18 cellular contexts compared by ENCODE assay signal in genomic region chr14:99435327-99435726, GRCh38. TPM values are rescaled to one million over a fixed set of nuclear protein-coding genes. Genes with fewer than 3 reads are reported as not detected.
DNase-seq lines count a peak whose midpoint lies in the region; ATAC-seq and TF ChIP-seq lines count a peak whose summit lies in the region.
"Had no signal": no experiment of that assay in that cellular context is flagged by ENCODE, and none has a peak within 500 bp of the region (broad histone marks: within the 10 kb centered on the region; RNA-seq: fewer than 3 reads in every experiment).

No MANE protein-coding gene starts in this region.

- H3K27me3 Mint-ChIP-seq in effector memory CD8-positive, alpha-beta T cell: no peaks in the 10 kb centered on the region
- H3K27me3 Mint-ChIP-seq: CD4-positive, CD25-positive, alpha-beta regulatory T cell had no signal

- no peak overlapping the region for H2AFZ ChIP-seq in SK-N-SH (ENCODE audit: low read depth)

- CTCF ChIA-PET in SK-N-SH (lab: Yijun Ruan, JAX): interaction anchor here (1.0 to 2.1 kb wide), 5 partner anchors 19 to 45 kb away, joined by 3 to 11 read pairs (median 3); no protein-coding TSS in a partner anchor

- H3K27ac ChIP-seq in right lobe of liver (no peak overlapping the region), upper lobe of left lung (peak overlapping the region; percentile 44 to 82 (median 67)), SK-N-SH (ENCODE audit: low read depth in 2 of 2, low read length in 1 of 2) (no peak overlapping the region)
- H3K27ac ChIP-seq: KMS-11, Peyer's patch had no signal

- WGBS in right lobe of liver (ENCODE audit: insufficient coverage, low coverage, low lambda C conversion rate, missing lambda C conversion rate): 21% methylated on average over 4 of the region's 4 CpGs
- 41 to 54% methylated on average over 4 of the region's 4 CpGs for WGBS in upper lobe of left lung, 2 donors
- WGBS in SK-N-SH (ENCODE audit: low lambda C conversion rate): 84% methylated on average over 4 of the region's 4 CpGs

- no peak overlapping the region for H3K4me3 ChIP-seq in right lobe of liver
- no peak overlapping the region for H3K4me3 ChIP-seq in upper lobe of left lung
- no peak overlapping the region for H3K4me3 ChIP-seq in SK-N-SH (ENCODE audit: low read depth in 2 of 2, low read length in 1 of 2)
- H3K4me3 ChIP-seq: Peyer's patch had no signal

- TF ChIP-seq CTCF in right lobe of liver (IDR thresholded peaks at IDR 0.05): no peak
- no peak for TF ChIP-seq CTCF in upper lobe of left lung (IDR thresholded peaks at IDR 0.05)
- no peak for TF ChIP-seq CTCF in SK-N-SH (IDR thresholded peaks at IDR 0.05)

- DNase-seq in NCI-H510A treated with DMSO at 0.1 percent for 48 hours (lab: John Stamatoyannopoulos, UW): peak; percentile 26
- DNase-seq in NCI-H510A (lab: John Stamatoyannopoulos, UW): no peak
- no peak for DNase-seq in effector memory CD8-positive, alpha-beta T cell
- DNase-seq in right lobe of liver: no peak
- peak in 1 of 2 donors; percentile 31 for DNase-seq in upper lobe of left lung
- DNase-seq in NOMO-1 treated with DMSO at 0.1 percent for 48 hours (lab: John Stamatoyannopoulos, UW; ENCODE audit: unreplicated experiment): no peak
- no peak for DNase-seq in SK-N-SH
- DNase-seq: BE2C; Calu3; CD4-positive, CD25-positive, alpha-beta regulatory T cell; DND-41; HFFc6; MV-4-11; NCI-H1694 treated with DMSO at 0.1 percent for 48 hours; NCI-H345; Peyer's patch had no signal

- TF ChIP-seq POLR2A in right lobe of liver (IDR thresholded peaks at IDR 0.05): no peak
- no peak for TF ChIP-seq POLR2A in upper lobe of left lung (IDR thresholded peaks at IDR 0.05)

- H3K9me3 Mint-ChIP-seq in effector memory CD8-positive, alpha-beta T cell: no peaks in the 10 kb centered on the region
- H3K9me3 Mint-ChIP-seq: CD4-positive, CD25-positive, alpha-beta regulatory T cell; HFFc6 had no signal

- ATAC-seq in effector memory CD8-positive, alpha-beta T cell (replicated peaks): no peak
- ATAC-seq in right lobe of liver (peak; percentile 79 to 83 (median 82)), upper lobe of left lung (ENCODE audit: low FRiP score in 2 of 2) (peak in 1 of 2 donors; percentile 39), HG03378 (IDR thresholded peaks at IDR 0.05; ENCODE audit: unreplicated experiment) (no peak)

- H3K36me3 ChIP-seq in right lobe of liver (peaks cover 0 to 3% (median 0%) of the 10 kb centered on the region in 4 donors), upper lobe of left lung (peaks cover 0 to 59% (median 10%) of the 10 kb centered on the region in 4 donors), SK-N-SH (replicated peaks in 1 of 2; ENCODE audit: control insufficient read depth in 1 of 2, insufficient read depth in 2 of 2, low read length in 1 of 2) (peaks cover 3 to 9% of the 10 kb centered on the region in 2 experiments)

- no peaks in the 10 kb centered on the region for H3K79me2 ChIP-seq in SK-N-SH (ENCODE audit: insufficient read depth)

- no peaks in the 10 kb centered on the region for H3K27me3 ChIP-seq in right lobe of liver
- no peaks in the 10 kb centered on the region for H3K27me3 ChIP-seq in upper lobe of left lung
- no peaks in the 10 kb centered on the region for H3K27me3 ChIP-seq in SK-N-SH (ENCODE audit: insufficient read depth)
- H3K27me3 ChIP-seq: BE2C, Peyer's patch had no signal

- peaks cover 49 to 56% of the 10 kb centered on the region in 2 donors for H3K4me1 Mint-ChIP-seq in effector memory CD8-positive, alpha-beta T cell (ENCODE audit: low read depth in 2 of 2)

- no peaks in the 10 kb centered on the region for H3F3A ChIP-seq in SK-N-SH (replicated peaks; ENCODE audit: insufficient read depth)

- POLR2A ChIA-PET in SK-N-SH (lab: Yijun Ruan, JAX): no interaction called here

- no peaks in the 10 kb centered on the region for H3K9me3 ChIP-seq in right lobe of liver
- no peaks in the 10 kb centered on the region for H3K9me3 ChIP-seq in upper lobe of left lung
- H3K9me3 ChIP-seq in SK-N-SH: no peaks in the 10 kb centered on the region
- H3K9me3 ChIP-seq: BE2C, Peyer's patch had no signal

- H3K4me2 ChIP-seq in SK-N-SH: no peak overlapping the region
- H3K4me2 ChIP-seq: KMS-11 had no signal

- TF ChIP-seq EP300 in upper lobe of left lung (IDR thresholded peaks at IDR 0.05) (peak in 2 of 4 donors; percentile 40 to 92), SK-N-SH (IDR thresholded peaks at IDR 0.05; ENCODE audit: borderline replicate concordance in 1 of 2, low read depth in 1 of 2, low read length in 1 of 2) (no peak)

- H3K4me1 ChIP-seq in right lobe of liver (peaks cover 0 to 15% (median 5%) of the 10 kb centered on the region in 4 donors), upper lobe of left lung (peaks cover 14 to 27% (median 25%) of the 10 kb centered on the region in 4 donors), SK-N-SH (ENCODE audit: control insufficient read depth in 1 of 2, insufficient read depth in 2 of 2, low read depth in 1 of 2, low read length in 1 of 2) (no peaks in the 10 kb centered on the region)
- H3K4me1 ChIP-seq: BE2C, Peyer's patch had no signal

- H3K36me3 Mint-ChIP-seq in effector memory CD8-positive, alpha-beta T cell (ENCODE audit: insufficient read depth): peaks cover 9% of the 10 kb centered on the region

- H3K27ac Mint-ChIP-seq in effector memory CD8-positive, alpha-beta T cell: peak overlapping the region; percentile 91 to 94

- no peak for TF ChIP-seq RAD21 in SK-N-SH (IDR thresholded peaks at IDR 0.05; ENCODE audit: low read length)

- intact Hi-C loops in right lobe of liver (cut with DNase I): no loop called here

- no peak overlapping the region for H3K9ac ChIP-seq in SK-N-SH
- H3K9ac ChIP-seq: KMS-11 had no signal

- H4K20me1 ChIP-seq in SK-N-SH (ENCODE audit: insufficient read depth): no peaks in the 10 kb centered on the region

- peak overlapping the region in 1 of 2 donors; percentile 82 for H3K4me3 Mint-ChIP-seq in effector memory CD8-positive, alpha-beta T cell
- H3K4me3 Mint-ChIP-seq: HFFc6 had no signal

- H3K9me2 ChIP-seq in SK-N-SH: no peaks in the 10 kb centered on the region

TF ChIP-seq in SK-N-SH, 30 proteins besides CTCF, POLR2A, EP300 and RAD21:
- no peak for TF ChIP-seq SMC3 (IDR thresholded peaks at IDR 0.05; ENCODE audit: low read depth, low read length)
- no peak for TF ChIP-seq ZBTB33 (IDR thresholded peaks at IDR 0.05; ENCODE audit: borderline replicate concordance, low read depth)
- no peak for TF ChIP-seq RFX5 (IDR thresholded peaks at IDR 0.05; ENCODE audit: low read length)
- TF ChIP-seq MEF2A (IDR thresholded peaks at IDR 0.05; ENCODE audit: borderline replicate concordance, low read depth): no peak
- TF ChIP-seq FOSL2 (IDR thresholded peaks at IDR 0.05; ENCODE audit: borderline replicate concordance, low read depth): no peak
- TF ChIP-seq FOXJ3 (CRISPR knock-in tag; IDR thresholded peaks at IDR 0.05): no peak
- TF ChIP-seq PBX3 (IDR thresholded peaks at IDR 0.05): no peak
- no peak for TF ChIP-seq TEAD4 (IDR thresholded peaks at IDR 0.05; ENCODE audit: borderline replicate concordance, insufficient read depth)
- TF ChIP-seq MXI1 (IDR thresholded peaks at IDR 0.05; ENCODE audit: low read depth, low read length): no peak
- no peak for TF ChIP-seq POLR2AphosphoS5 (IDR thresholded peaks at IDR 0.05; ENCODE audit: low read depth, low read length)
- no peak for TF ChIP-seq MAX (IDR thresholded peaks at IDR 0.05; ENCODE audit: low read depth)
- no peak for TF ChIP-seq SIN3A (IDR thresholded peaks at IDR 0.05; ENCODE audit: borderline replicate concordance, low read depth, low read length)
- no peak for TF ChIP-seq TCF12 (IDR thresholded peaks at IDR 0.05)
- no peak for TF ChIP-seq NRF1 (IDR thresholded peaks at IDR 0.05; ENCODE audit: low read depth, low read length)
- no peak for TF ChIP-seq GABPA (IDR thresholded peaks at IDR 0.05; ENCODE audit: low read depth)
- no peak for TF ChIP-seq NFIC (IDR thresholded peaks at IDR 0.05; ENCODE audit: borderline replicate concordance)

RNA-seq across cellular contexts. Expression of gene SETD3, which starts 45.3 kb away (rescaled TPM):
- total RNA-seq in right lobe of liver (10 to 100 TPM; 24.7 to 42.0 (median 28.8) TPM), upper lobe of left lung (10 to 100 TPM; 59.7 to 99.2 (median 77.6) TPM)
- 19.1 and 22.7 TPM in 2 replicates for polyA plus RNA-seq in SK-N-SH (2012; rRNA removed)
- 24.4 and 28.7 TPM in 2 replicates for polyA plus RNA-seq in SK-N-SH (2012; cell fraction: cytosol; rRNA removed)
- polyA plus RNA-seq in SK-N-SH (2012; cell fraction: nucleus; rRNA removed): 8.5 and 14.9 TPM in 2 replicates

RNA-seq across cellular contexts. Expression of gene CCNK, which starts 45.9 kb away (rescaled TPM):
- total RNA-seq in right lobe of liver (10 to 100 TPM; 11.8 to 23.4 (median 15.4) TPM), upper lobe of left lung (10 to 100 TPM; 29.8 to 51.1 (median 44.0) TPM)
- 9.0 and 14.6 TPM in 2 replicates for polyA plus RNA-seq in SK-N-SH (2012; rRNA removed)
- polyA plus RNA-seq in SK-N-SH (2012; cell fraction: cytosol; rRNA removed): 18.4 and 19.4 TPM in 2 replicates
- 14.2 and 23.0 TPM in 2 replicates for polyA plus RNA-seq in SK-N-SH (2012; cell fraction: nucleus; rRNA removed)

Comparison
In these comparisons a context has a peak if more than half of its experiments do, and no peak if none do; other contexts are left out.
1. ATAC-seq: peak in right lobe of liver (4 of 4); none in effector memory CD8-positive, alpha-beta T cell (single experiment) and HG03378 (single experiment).
2. H3K27ac ChIP-seq: peak in upper lobe of left lung (4 of 4); none in right lobe of liver (0 of 3) and SK-N-SH (0 of 2).